8 cellular contexts compared by ENCODE assay signal in genomic region chr16:56916571-56917403, GRCh38. TPM values are rescaled to one million over a fixed set of nuclear protein-coding genes. Genes with fewer than 3 reads are reported as not detected.
DNase-seq lines count a peak whose midpoint lies in the region; ATAC-seq and TF ChIP-seq lines count a peak whose summit lies in the region.

No MANE protein-coding gene starts in this region.

- intact Hi-C loops in Right ventricle myocardium inferior (cut with DNase I) (loop anchor here (5.0 kb wide), 1 partner anchor 49 kb away; the partner anchor contains the start of gene SLC12A3), cardiac septum (cut with DNase I) (loop anchor here (5.0 kb wide), 1 partner anchor 49 kb away; the partner anchor contains the start of gene SLC12A3)
- intact Hi-C loops in activated T-helper 2 cell treated with anti-CD3 and anti-CD28 coated beads, Interferon-gamma antibody, Interleukin-2, Interleukin-4, amounts not matched to agents 10 μg/mL and 5 μg/mL and 100 μg/mL, durations not matched to agents 14 hours and 24 hours and 36 hours (cut with micrococcal nuclease): loop anchor here (2.0 kb wide), 2 partner anchors 18 to 28 kb away; no protein-coding TSS in a partner anchor

- H3K9me3 ChIP-seq in osteoblast (ENCODE audit: low read depth, low read length): no peaks in the 10 kb centered on the region

- H3K4me1 Mint-ChIP-seq in activated T-helper 2 cell treated with anti-CD3 and anti-CD28 coated beads, Interferon-gamma antibody, Interleukin-2, Interleukin-4, amounts not matched to agents 10 μg/mL and 5 μg/mL and 100 μg/mL, durations not matched to agents 14 hours and 24 hours and 36 hours (ENCODE audit: low read depth): peaks cover 37% of the 10 kb centered on the region

- H3K27ac Mint-ChIP-seq in activated T-helper 2 cell treated with anti-CD3 and anti-CD28 coated beads, Interferon-gamma antibody, Interleukin-2, Interleukin-4, amounts not matched to agents 10 μg/mL and 5 μg/mL and 100 μg/mL, durations not matched to agents 14 hours and 24 hours and 36 hours: peak overlapping the region; percentile 85

- H3K79me2 ChIP-seq in osteoblast (ENCODE audit: insufficient read depth, low read length): no peaks in the 10 kb centered on the region

- H3K27me3 ChIP-seq in osteoblast (ENCODE audit: insufficient read depth, low read length): peaks cover 5% of the 10 kb centered on the region

- peak overlapping the region; percentile 40 for H3K4me3 Mint-ChIP-seq in activated T-helper 2 cell treated with anti-CD3 and anti-CD28 coated beads, Interferon-gamma antibody, Interleukin-2, Interleukin-4, amounts not matched to agents 10 μg/mL and 5 μg/mL and 100 μg/mL, durations not matched to agents 14 hours and 24 hours and 36 hours (ENCODE audit: low read depth)

- H3K27me3 Mint-ChIP-seq in activated T-helper 2 cell treated with anti-CD3 and anti-CD28 coated beads, Interferon-gamma antibody, Interleukin-2, Interleukin-4, amounts not matched to agents 10 μg/mL and 5 μg/mL and 100 μg/mL, durations not matched to agents 14 hours and 24 hours and 36 hours (ENCODE audit: low read depth): no peaks in the 10 kb centered on the region

- no peaks in the 10 kb centered on the region for H3K36me3 ChIP-seq in osteoblast (ENCODE audit: insufficient read depth, low read length)

- no peak overlapping the region for H3K4me2 ChIP-seq in osteoblast (ENCODE audit: insufficient read depth, low read length)

- H3K9me3 Mint-ChIP-seq in activated T-helper 2 cell treated with anti-CD3 and anti-CD28 coated beads, Interferon-gamma antibody, Interleukin-2, Interleukin-4, amounts not matched to agents 10 μg/mL and 5 μg/mL and 100 μg/mL, durations not matched to agents 14 hours and 24 hours and 36 hours: no peaks in the 10 kb centered on the region

- TF ChIP-seq CTCF in osteoblast (IDR thresholded peaks at IDR 0.05; ENCODE audit: extremely low read depth, low read depth, low read length): no peak

- H2AFZ ChIP-seq in osteoblast (ENCODE audit: low read length): no peak overlapping the region

- H4K20me1 ChIP-seq in osteoblast (ENCODE audit: insufficient read depth, low read length): no peaks in the 10 kb centered on the region

- ATAC-seq in Right ventricle myocardium inferior (peak; percentile 14), HG03103 (IDR thresholded peaks at IDR 0.05; ENCODE audit: low read depth, unreplicated experiment) (peak; percentile 68)

- no peak overlapping the region for H3K4me3 ChIP-seq in osteoblast (ENCODE audit: insufficient read depth, low read length)

- no peak overlapping the region for H3K27ac ChIP-seq in osteoblast (ENCODE audit: low read depth, low read length)

- H3K36me3 Mint-ChIP-seq in activated T-helper 2 cell treated with anti-CD3 and anti-CD28 coated beads, Interferon-gamma antibody, Interleukin-2, Interleukin-4, amounts not matched to agents 10 μg/mL and 5 μg/mL and 100 μg/mL, durations not matched to agents 14 hours and 24 hours and 36 hours (ENCODE audit: low read depth): peaks cover 4% of the 10 kb centered on the region

- peaks cover 57% of the 10 kb centered on the region for H3K4me1 ChIP-seq in osteoblast (ENCODE audit: insufficient read depth, low read length)

- no peak for DNase-seq in Right ventricle myocardium inferior (ENCODE audit: missing footprints)
- DNase-seq in cardiac septum (ENCODE audit: low spot score): no peak
- peak; percentile 39 for DNase-seq in activated T-helper 2 cell treated with anti-CD3 and anti-CD28 coated beads, Interferon-gamma antibody, Interleukin-2, Interleukin-4, amounts not matched to agents 10 μg/mL and 5 μg/mL and 100 μg/mL, durations not matched to agents 14 hours and 24 hours and 36 hours (ENCODE audit: low spot score)
- DNase-seq in osteoblast (ENCODE audit: insufficient read length, low spot score, missing footprints): peak; percentile 87
- no peak for DNase-seq in NCI-H1105 treated with DMSO at 0.1 percent for 48 hours (lab: John Stamatoyannopoulos, UW)
- no peak for DNase-seq in NCI-H1092 treated with DMSO at 0.1 percent for 48 hours (lab: John Stamatoyannopoulos, UW)
- no peak for DNase-seq in NCI-H2171 (lab: John Stamatoyannopoulos, UW)

RNA-seq across cellular contexts. Expression of gene HERPUD1, which starts 15.2 kb away (rescaled TPM):
- 114 TPM for total RNA-seq in Right ventricle myocardium inferior
- total RNA-seq in cardiac septum: 87.4 TPM
- 172 and 175 TPM in 2 replicates for total RNA-seq in activated T-helper 2 cell treated with anti-CD3 and anti-CD28 coated beads, Interferon-gamma antibody, Interleukin-2, Interleukin-4, amounts not matched to agents 10 μg/mL and 5 μg/mL and 100 μg/mL, durations not matched to agents 14 hours and 24 hours and 36 hours
- total RNA-seq in osteoblast: 190 and 209 TPM in 2 replicates

RNA-seq across cellular contexts. Expression of gene CETP, which starts 45.0 kb away (rescaled TPM):
- total RNA-seq in Right ventricle myocardium inferior: 0.32 TPM
- total RNA-seq in cardiac septum: not detected
- total RNA-seq in activated T-helper 2 cell treated with anti-CD3 and anti-CD28 coated beads, Interferon-gamma antibody, Interleukin-2, Interleukin-4, amounts not matched to agents 10 μg/mL and 5 μg/mL and 100 μg/mL, durations not matched to agents 14 hours and 24 hours and 36 hours: not detected in 2 replicates
- not detected in 2 replicates for total RNA-seq in osteoblast

RNA-seq across cellular contexts. Expression of gene SLC12A3, which starts 51.8 kb away (rescaled TPM):
- total RNA-seq in Right ventricle myocardium inferior: not detected
- not detected for total RNA-seq in cardiac septum
- not detected in 2 replicates for total RNA-seq in activated T-helper 2 cell treated with anti-CD3 and anti-CD28 coated beads, Interferon-gamma antibody, Interleukin-2, Interleukin-4, amounts not matched to agents 10 μg/mL and 5 μg/mL and 100 μg/mL, durations not matched to agents 14 hours and 24 hours and 36 hours
- not detected in 2 replicates for total RNA-seq in osteoblast

Comparison
In these comparisons a context has a peak if more than half of its experiments do, and no peak if none do; other contexts are left out.
1. DNase-seq: peak in activated T-helper 2 cell treated with anti-CD3 and anti-CD28 coated beads, Interferon-gamma antibody, Interleukin-2, Interleukin-4, amounts not matched to agents 10 μg/mL and 5 μg/mL and 100 μg/mL, durations not matched to agents 14 hours and 24 hours and 36 hours (single experiment) and osteoblast (single experiment); none in Right ventricle myocardium inferior (single experiment), cardiac septum (single experiment), NCI-H1105 treated with DMSO at 0.1 percent for 48 hours (single experiment), NCI-H1092 treated with DMSO at 0.1 percent for 48 hours (single experiment) and NCI-H2171 (single experiment).